Comparison of ENCODE assay signal across 9 cellular contexts in the genomic region with DNA sequence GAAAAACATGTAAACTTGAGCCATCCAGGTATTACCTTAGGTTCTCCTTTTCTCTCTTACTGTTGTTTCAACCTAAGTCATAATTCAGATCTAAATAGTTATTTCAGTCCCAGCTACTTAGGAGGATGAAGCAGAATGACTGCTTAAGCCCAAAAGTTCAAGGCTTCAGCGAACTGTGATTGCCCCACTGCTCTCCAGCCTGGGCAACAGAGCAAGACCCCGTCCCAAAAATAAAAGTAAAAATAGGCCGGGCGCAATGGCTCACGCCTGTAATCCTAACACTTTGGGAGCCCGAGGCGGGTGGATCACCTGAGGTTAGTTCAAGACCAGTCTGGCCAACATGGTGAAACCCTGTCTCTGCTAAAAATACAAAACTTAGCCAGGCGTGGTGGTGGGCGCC. TPM values are rescaled to one million over a fixed set of nuclear protein-coding genes. Genes with fewer than 3 reads are reported as not detected.
"Had no signal": no experiment of that assay in that cellular context is flagged by ENCODE, and none has a peak within 500 bp of the region (broad histone marks: within the 10 kb centered on the region; RNA-seq: fewer than 3 reads in every experiment).

No MANE protein-coding gene starts in this region.

- H3K4me2 ChIP-seq: GM23338 had no signal

- DNase-seq: H9, HCEC 1CT, KG1 had no signal

- ATAC-seq: GM23338 had no signal

- H3K4me3 ChIP-seq: GM23338 had no signal

- H2AFZ ChIP-seq: GM23338 had no signal

- FAIRE-seq: H1, H54, HTR-8/SVneo had no signal

RNA-seq across cellular contexts. Expression of a gene that starts 9.6 kb away (rescaled TPM):
- total RNA-seq: HT-29 had no signal
- polyA plus RNA-seq: IgD-negative memory B cell had no signal

RNA-seq across cellular contexts. Expression of a gene that starts 55.8 kb away (rescaled TPM):
- total RNA-seq: GM23338, H9, HT-29 had no signal
- polyA plus RNA-seq: IgD-negative memory B cell had no signal
